8 cellular contexts compared by ENCODE assay signal in genomic region chr1:15975805-15976680, GRCh38. TPM values are rescaled to one million over a fixed set of nuclear protein-coding genes. Genes with fewer than 3 reads are reported as not detected.
A peak's percentile ranks its signal among the peaks of the same experiment; 100 is the strongest.
DNase-seq lines count a peak whose midpoint lies in the region; ATAC-seq and TF ChIP-seq lines count a peak whose summit lies in the region.

Gene ZBTB17 (minus strand): TSS chr1:15976101. CDS start chr1:15948495, 27,606 bp downstream.

- H3K27me3 ChIP-seq in dorsolateral prefrontal cortex (no peaks in the 10 kb centered on the region), right lobe of liver (no peaks in the 10 kb centered on the region)

- peak; percentile 64 for TF ChIP-seq POLR2A in right lobe of liver (IDR thresholded peaks at IDR 0.05)

- DNase-seq in HK-2 (ENCODE audit: unreplicated experiment) (peak; percentile 92), NCI-H82 treated with DMSO at 0.1 percent for 48 hours (lab: John Stamatoyannopoulos, UW; ENCODE audit: unreplicated experiment) (peak; percentile 86), dorsolateral prefrontal cortex (peak; percentile 82 to 92 (median 89)), right lobe of liver (peak; percentile 94 to 96 (median 95))
- DNase-seq in activated CD4-positive, alpha-beta memory T cell treated with anti-CD3 and anti-CD28 coated beads for 36 hours = peak; percentile 97
- peak; percentile 97 for DNase-seq in stimulated activated CD4-positive, alpha-beta T cell treated with anti-CD3 and anti-CD28 coated beads, Interleukin-4, amount 100 ng/mL, for 24 hours

- peaks cover 20% of the 10 kb centered on the region for H3K36me3 Mint-ChIP-seq in activated CD4-positive, alpha-beta memory T cell treated with anti-CD3 and anti-CD28 coated beads for 36 hours

- peaks cover 0 to 12% (median 0%) of the 10 kb centered on the region in 4 donors for H3K36me3 ChIP-seq in right lobe of liver

- peak within 1 kb of the TSS; percentile 94 for H3K27ac Mint-ChIP-seq in activated CD4-positive, alpha-beta memory T cell treated with anti-CD3 and anti-CD28 coated beads for 36 hours

- H3K4me3 ChIP-seq in dorsolateral prefrontal cortex (peak within 1 kb of the TSS; percentile 59 to 95 (median 83)), right lobe of liver (peak within 1 kb of the TSS; percentile 79 to 90 (median 82))

- CTCF ChIA-PET in activated CD4-positive, alpha-beta memory T cell treated with anti-CD3 and anti-CD28 coated beads for 36 hours (lab: Charles Lee) = interaction anchor here (0.9 to 2.2 kb wide), 9 partner anchors 10 to 184 kb away, joined by 3 to 13 read pairs (median 4); no protein-coding TSS in a partner anchor

- WGBS in right lobe of liver (ENCODE audit: insufficient coverage, low coverage, low lambda C conversion rate, missing lambda C conversion rate) = 10% methylated on average over 29 of the region's 47 CpGs

- H3K9me3 Mint-ChIP-seq in activated CD4-positive, alpha-beta memory T cell treated with anti-CD3 and anti-CD28 coated beads for 36 hours = no peaks in the 10 kb centered on the region

- ATAC-seq in GM19438 (IDR thresholded peaks at IDR 0.05; ENCODE audit: low read depth, unreplicated experiment) (peak; percentile 60), right lobe of liver (peak; percentile 97 to 99 (median 98))

- POLR2A ChIA-PET in activated CD4-positive, alpha-beta memory T cell treated with anti-CD3 and anti-CD28 coated beads for 36 hours (lab: Charles Lee) = interaction anchor here (1.1 to 3.4 kb wide), 16 partner anchors 10 to 161 kb away, joined by 3 to 63 read pairs (median 5); partner anchors contain the start of gene SPEN

- TF ChIP-seq CTCF in C4-2B (conservative IDR thresholded peaks at IDR 0.05) (no peak), dorsolateral prefrontal cortex (IDR thresholded peaks at IDR 0.05 in 54 of 56, conservative IDR thresholded peaks at IDR 0.05 in 2 of 56; ENCODE audit: low read depth in 1 of 56, partially characterized antibody in 56 of 56) (peak in 17 of 56 donors; percentile 1 to 45 (median 10)), right lobe of liver (IDR thresholded peaks at IDR 0.05) (no peak)

- peaks cover 38% of the 10 kb centered on the region for H3K4me1 Mint-ChIP-seq in activated CD4-positive, alpha-beta memory T cell treated with anti-CD3 and anti-CD28 coated beads for 36 hours (ENCODE audit: low read depth)

- no peaks in the 10 kb centered on the region for H3K27me3 Mint-ChIP-seq in activated CD4-positive, alpha-beta memory T cell treated with anti-CD3 and anti-CD28 coated beads for 36 hours

- H3K4me1 ChIP-seq in right lobe of liver = peaks cover 0 to 10% (median 0%) of the 10 kb centered on the region in 4 donors

- H3K9me3 ChIP-seq in right lobe of liver = no peaks in the 10 kb centered on the region

- intact Hi-C loops in activated CD4-positive, alpha-beta memory T cell treated with anti-CD3 and anti-CD28 coated beads for 36 hours (cut with micrococcal nuclease) = loop anchor here (1.0 to 5.0 kb wide), 5 partner anchors 10 to 391 kb away; partner anchors contain the start of genes SPEN and SZRD1
- intact Hi-C loops in dorsolateral prefrontal cortex (cut with DNase I) = no loop called here
- intact Hi-C loops in right lobe of liver (cut with DNase I) = no loop called here

- H3K27ac ChIP-seq in C4-2B = peak within 1 kb of the TSS; percentile 79
- peak within 1 kb of the TSS; percentile 44 to 95 (median 86) for H3K27ac ChIP-seq in dorsolateral prefrontal cortex
- peak within 1 kb of the TSS; percentile 18 to 83 (median 56) for H3K27ac ChIP-seq in right lobe of liver

- peak within 1 kb of the TSS; percentile 87 for H3K4me3 Mint-ChIP-seq in activated CD4-positive, alpha-beta memory T cell treated with anti-CD3 and anti-CD28 coated beads for 36 hours

RNA-seq across cellular contexts. Expression of gene ZBTB17, which starts in this region (rescaled TPM):
- total RNA-seq in activated CD4-positive, alpha-beta memory T cell treated with anti-CD3 and anti-CD28 coated beads for 36 hours = 10 to 100 TPM; 52.7 to 58.8 TPM
- total RNA-seq in dorsolateral prefrontal cortex = 10 to 100 TPM; 29.3 to 71.4 (median 45.9) TPM
- 10 to 100 TPM in 4 of 6 experiments, 1 to 10 TPM in 2; 9.2 to 13.3 (median 11.0) TPM for total RNA-seq in right lobe of liver

Comparison
In these comparisons a context has a peak if more than half of its experiments do, and no peak if none do; other contexts are left out.
1. Peak in every context shown above with its lines: DNase-seq, ATAC-seq, H3K4me3 ChIP-seq and H3K27ac ChIP-seq.